5 cellular contexts compared by ENCODE assay signal in the genomic region with DNA sequence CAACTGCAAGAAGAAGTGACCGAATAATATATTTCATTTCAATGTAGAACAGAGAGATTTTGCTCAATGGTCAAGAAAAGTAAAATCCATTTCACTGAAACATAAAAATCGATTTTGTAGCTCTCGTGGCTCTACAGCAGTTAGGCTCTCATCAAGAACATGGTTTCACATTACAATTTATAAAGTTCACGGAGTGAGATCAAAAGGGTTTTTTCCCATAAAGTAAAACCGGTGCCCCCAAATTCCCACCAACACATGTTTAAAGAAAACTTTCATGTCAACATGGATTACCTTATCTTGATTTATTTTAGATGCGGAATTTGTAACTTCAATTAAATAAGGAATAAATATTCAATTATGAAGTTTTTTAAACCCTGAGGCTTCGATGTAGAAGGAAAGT. TPM values are rescaled to one million over a fixed set of nuclear protein-coding genes. Genes with fewer than 3 reads are reported as not detected.
"Had no signal": no experiment of that assay in that cellular context is flagged by ENCODE, and none has a peak within 500 bp of the region (broad histone marks: within the 10 kb centered on the region; RNA-seq: fewer than 3 reads in every experiment).

No MANE protein-coding gene starts in this region.

- H3K27ac Mint-ChIP-seq: IgD-negative memory B cell had no signal

- H3K9me3 Mint-ChIP-seq: IgD-negative memory B cell had no signal

- H3K27ac ChIP-seq: HL-60 had no signal

- H3K27me3 Mint-ChIP-seq: IgD-negative memory B cell had no signal

- H3K4me3 ChIP-seq: K562 had no signal

- DNase-seq: IMR-90, KBM-7 had no signal

RNA-seq across cellular contexts. Expression of a gene that starts 16.3 kb away (rescaled TPM):
- total RNA-seq: K562 had no signal
- polyA plus RNA-seq: K562 had no signal
